22 cellular contexts compared by ENCODE assay signal in genomic region chr17:71440513-71440912, GRCh38.
DNase-seq lines count a peak whose midpoint lies in the region; ATAC-seq and TF ChIP-seq lines count a peak whose summit lies in the region.
"Had no signal": no experiment of that assay in that cellular context is flagged by ENCODE, and none has a peak within 500 bp of the region (broad histone marks: within the 10 kb centered on the region; RNA-seq: fewer than 3 reads in every experiment).

No MANE protein-coding gene starts in this region.

- POLR2A ChIA-PET in AG04450 (lab: Yijun Ruan, JAX) = no interaction called here
- POLR2A ChIA-PET in A673 (lab: Charles Lee; ENCODE audit: low non-redundant PET) = no interaction called here

- ATAC-seq in GM21515 (IDR thresholded peaks at IDR 0.05; ENCODE audit: unreplicated experiment) = no peak
- ATAC-seq: activated CD8-positive, alpha-beta memory T cell treated with anti-CD3 and anti-CD28 coated beads, Interleukin-2, amount 10 ng/mL, durations not matched to agents 7 days and 5 days; activated T-helper 17 cell treated with anti-CD3 and anti-CD28 coated beads, Interleukin-2, amount 50 U/mL, for 72 hours; CD8-positive, alpha-beta T cell had no signal

- H3K27ac ChIP-seq in AG04450 (ENCODE audit: low read depth, low read length) = peak overlapping the region; percentile 22
- H3K27ac ChIP-seq in osteoblast (ENCODE audit: low read depth, low read length) = peak overlapping the region; percentile 40
- no peak overlapping the region for H3K27ac ChIP-seq in A673 (ENCODE audit: low read depth, low read length, poor library complexity, severe bottlenecking)
- H3K27ac ChIP-seq: Peyer's patch had no signal

- H3K36me3 Mint-ChIP-seq in chondrocyte (ENCODE audit: low read depth) = no peaks in the 10 kb centered on the region
- H3K36me3 Mint-ChIP-seq: activated CD8-positive, alpha-beta memory T cell treated with anti-CD3 and anti-CD28 coated beads, Interleukin-2, amount 10 ng/mL, durations not matched to agents 7 days and 5 days; CD8-positive, alpha-beta T cell had no signal

- H3K4me1 ChIP-seq in osteoblast (ENCODE audit: insufficient read depth, low read length) (peaks cover 44% of the 10 kb centered on the region), A673 (ENCODE audit: insufficient read depth, low read length, poor library complexity, severe bottlenecking) (no peaks in the 10 kb centered on the region)
- H3K4me1 ChIP-seq: Peyer's patch had no signal

- H3K79me2 ChIP-seq in osteoblast (ENCODE audit: insufficient read depth, low read length) = no peaks in the 10 kb centered on the region

- no peak overlapping the region for H3K4me3 Mint-ChIP-seq in chondrocyte (ENCODE audit: unreplicated experiment)
- H3K4me3 Mint-ChIP-seq: activated CD8-positive, alpha-beta memory T cell treated with anti-CD3 and anti-CD28 coated beads, Interleukin-2, amount 10 ng/mL, durations not matched to agents 7 days and 5 days; activated T-helper 17 cell treated with anti-CD3 and anti-CD28 coated beads, Interleukin-2, amount 50 U/mL, for 72 hours; CD8-positive, alpha-beta T cell; nephron progenitor cell had no signal

- H3K4me2 ChIP-seq in osteoblast (ENCODE audit: insufficient read depth, low read length) = no peak overlapping the region

- H3K9me3 Mint-ChIP-seq in chondrocyte (ENCODE audit: low read depth) = no peaks in the 10 kb centered on the region
- H3K9me3 Mint-ChIP-seq: activated T-helper 17 cell treated with anti-CD3 and anti-CD28 coated beads, Interleukin-2, amount 50 U/mL, for 72 hours had no signal

- peak overlapping the region; percentile 33 for H3K27ac Mint-ChIP-seq in chondrocyte (ENCODE audit: unreplicated experiment)
- H3K27ac Mint-ChIP-seq: activated CD8-positive, alpha-beta memory T cell treated with anti-CD3 and anti-CD28 coated beads, Interleukin-2, amount 10 ng/mL, durations not matched to agents 7 days and 5 days; activated T-helper 17 cell treated with anti-CD3 and anti-CD28 coated beads, Interleukin-2, amount 50 U/mL, for 72 hours; CD8-positive, alpha-beta T cell; nephron progenitor cell had no signal

- CTCF ChIA-PET in AG04450 (lab: Charles Lee) (interaction anchor here (1.2 to 1.5 kb wide), 3 partner anchors 20 to 674 kb away, joined by 3 to 7 read pairs (median 4); no protein-coding TSS in a partner anchor), A673 (lab: Charles Lee) (no interaction called here)

- TF ChIP-seq CTCF in AG04450 (IDR thresholded peaks at IDR 0.05; ENCODE audit: low read depth, low read length) (no peak), chondrocyte (IDR thresholded peaks at IDR 0.05) (no peak), osteoblast (IDR thresholded peaks at IDR 0.05; ENCODE audit: extremely low read depth, low read depth, low read length) (no peak), A673 (conservative IDR thresholded peaks at IDR 0.05; ENCODE audit: low read depth, low read length) (no peak)

- DNase-seq in AG04450 (ENCODE audit: low read depth, low spot score) = no peak
- peak; percentile 75 for DNase-seq in HT-29 (ENCODE audit: low spot score)
- no peak for DNase-seq in chondrocyte (ENCODE audit: low spot score)
- no peak for DNase-seq in osteoblast (ENCODE audit: insufficient read length, low spot score, missing footprints)
- no peak for DNase-seq in A673 (ENCODE audit: low spot score)
- DNase-seq in Ammon's horn (ENCODE audit: low spot score) = no peak
- DNase-seq in D341Med (ENCODE audit: low spot score) = no peak
- DNase-seq: activated CD4-positive, alpha-beta T cell treated with anti-CD3 and anti-CD28 coated beads for 4 hours; activated CD8-positive, alpha-beta memory T cell treated with anti-CD3 and anti-CD28 coated beads, Interleukin-2, amount 10 ng/mL, durations not matched to agents 7 days and 5 days; CD8-positive, alpha-beta T cell; dermis blood vessel endothelial cell; DND-41; foreskin melanocyte; hypothalamus; midbrain; NCI-H146; NCI-H2227 treated with DMSO at 0.1 percent for 48 hours; nephron progenitor cell; Peyer's patch; stimulated activated CD4-positive, alpha-beta T cell treated with anti-CD3 and anti-CD28 coated beads, Interleukin-4, amount 100 ng/mL, for 4 hours had no signal

- 0 out of 2 replicates have a peak, but pooled peaks cover 3% of the 10 kb centered on the region for H3K9me3 ChIP-seq in AG04450 (ENCODE audit: control insufficient read depth, insufficient read depth, low read length)
- H3K9me3 ChIP-seq in osteoblast (ENCODE audit: low read depth, low read length) = no peaks in the 10 kb centered on the region
- H3K9me3 ChIP-seq in A673 (ENCODE audit: low read depth, low read length, poor library complexity, severe bottlenecking) = no peaks in the 10 kb centered on the region
- H3K9me3 ChIP-seq: Peyer's patch had no signal

- peaks cover 61% of the 10 kb centered on the region for H3K4me1 Mint-ChIP-seq in chondrocyte (ENCODE audit: low read depth)
- H3K4me1 Mint-ChIP-seq: activated CD8-positive, alpha-beta memory T cell treated with anti-CD3 and anti-CD28 coated beads, Interleukin-2, amount 10 ng/mL, durations not matched to agents 7 days and 5 days; activated T-helper 17 cell treated with anti-CD3 and anti-CD28 coated beads, Interleukin-2, amount 50 U/mL, for 72 hours had no signal

- no peaks in the 10 kb centered on the region for H4K20me1 ChIP-seq in osteoblast (ENCODE audit: insufficient read depth, low read length)

- H3K36me3 ChIP-seq in osteoblast (ENCODE audit: insufficient read depth, low read length) = no peaks in the 10 kb centered on the region
- H3K36me3 ChIP-seq in A673 (ENCODE audit: insufficient read depth, low read length, poor library complexity, severe bottlenecking) = no peaks in the 10 kb centered on the region
- H3K36me3 ChIP-seq: Peyer's patch had no signal

- no peak overlapping the region for H3K4me3 ChIP-seq in AG04450 (ENCODE audit: low read depth, low read length)
- no peak overlapping the region for H3K4me3 ChIP-seq in osteoblast (ENCODE audit: insufficient read depth, low read length)
- H3K4me3 ChIP-seq in A673 (ENCODE audit: low read depth, low read length, poor library complexity, severe bottlenecking) = no peak overlapping the region
- H3K4me3 ChIP-seq: Peyer's patch had no signal

- no TSS peak for BruUV-seq in A673 (replicated peaks; lab: Mats Ljungman, UMichigan)

- H2AFZ ChIP-seq in osteoblast (ENCODE audit: low read length) = no peak overlapping the region

- H3K27me3 ChIP-seq in AG04450 (ENCODE audit: control insufficient read depth, insufficient read depth, low read length) (no peaks in the 10 kb centered on the region), osteoblast (ENCODE audit: insufficient read depth, low read length) (no peaks in the 10 kb centered on the region), A673 (replicated peaks; ENCODE audit: insufficient read depth, low read depth, low read length, poor library complexity) (no peaks in the 10 kb centered on the region)
- H3K27me3 ChIP-seq: Peyer's patch had no signal

- intact Hi-C loops in A673 (cut with micrococcal nuclease; ENCODE audit: unreplicated experiment) = no loop called here

- H3K27me3 Mint-ChIP-seq in chondrocyte (ENCODE audit: low read depth) = no peaks in the 10 kb centered on the region
- H3K27me3 Mint-ChIP-seq: activated CD8-positive, alpha-beta memory T cell treated with anti-CD3 and anti-CD28 coated beads, Interleukin-2, amount 10 ng/mL, durations not matched to agents 7 days and 5 days had no signal
